In the genomic region with DNA sequence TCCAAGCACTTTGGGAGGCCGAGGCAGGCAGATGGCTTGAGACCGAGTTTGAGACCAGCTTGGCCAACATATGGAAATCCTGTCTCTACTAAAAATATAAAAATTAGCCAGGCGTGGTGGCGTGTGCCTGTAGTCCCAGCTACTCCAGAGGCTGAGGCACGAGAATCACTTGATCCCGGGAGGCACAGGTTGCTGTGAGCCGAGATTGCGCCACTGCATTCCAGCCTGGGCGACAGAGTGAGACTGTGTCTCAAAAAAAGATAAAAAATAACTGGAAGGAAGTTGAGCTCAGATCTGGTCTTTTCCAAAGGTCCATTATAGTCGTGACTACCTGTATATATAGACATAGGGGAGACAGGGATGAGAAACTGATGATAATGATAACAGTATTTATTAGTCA, we compare ENCODE assay signal across 11 cellular contexts. TPM values are rescaled to one million over a fixed set of nuclear protein-coding genes. Genes with fewer than 3 reads are reported as not detected.
DNase-seq lines count a peak whose midpoint lies in the region; ATAC-seq, FAIRE-seq and TF ChIP-seq lines count a peak whose summit lies in the region.
"Not testable (repeated sequence)": the region's sequence is repeated elsewhere in the genome, so short reads cannot be mapped to it uniquely, and the experiment has no call there.
"Had no signal": no experiment of that assay in that cellular context is flagged by ENCODE, and none has a peak within 500 bp of the region (broad histone marks: within the 10 kb centered on the region; RNA-seq: fewer than 3 reads in every experiment).

No MANE protein-coding gene starts in this region.

- H3K27ac ChIP-seq in A549 (peak overlapping the region in 1 of 2 experiments; percentile 43; a peak in 1 of 6 replicates), RWPE1 (peak overlapping the region; percentile 40), epithelial cell of prostate (peak overlapping the region; percentile 2), right atrium auricular region (peak overlapping the region in 1 of 2 donors; percentile 39), skeletal muscle tissue (ENCODE audit: low read depth, low read length) (peak overlapping the region; percentile 45)
- not testable (repeated sequence) for H3K27ac ChIP-seq in trophoblast cell (ENCODE audit: low read depth, low read length); upper lobe of right lung

- CTCF ChIA-PET in A549 (lab: Yijun Ruan, JAX): interaction anchor here (0.7 to 1.7 kb wide), 2 partner anchors 10 to 115 kb away, joined by 3 to 5 read pairs; no protein-coding TSS in a partner anchor
- CTCF ChIA-PET in RWPE1 (lab: Yijun Ruan, JAX): not testable (repeated sequence)

- H3K4me3 ChIP-seq in A549; right atrium auricular region; trophoblast cell (ENCODE audit: low read depth, low read length); upper lobe of right lung: not testable (repeated sequence)
- peak overlapping the region in 1 of 3 donors; percentile 35 for H3K4me3 ChIP-seq in skeletal muscle tissue (ENCODE audit: low read length in 3 of 3)

- not testable (repeated sequence) for H4K12ac ChIP-seq in trophoblast cell (ENCODE audit: low read depth, low read length)

- H3K9ac ChIP-seq in trophoblast cell (ENCODE audit: low read length); skeletal muscle tissue (ENCODE audit: low read depth in 1 of 3, low read length in 3 of 3): not testable (repeated sequence)

- intact Hi-C loops in upper lobe of right lung (cut with DNase I): not testable (repeated sequence)

- not testable (repeated sequence) for FAIRE-seq in A549 (lab: Jason Lieb, UNC)

- not testable (repeated sequence) for ATAC-seq in A549, upper lobe of right lung

- not testable (repeated sequence) for H2AK5ac ChIP-seq in trophoblast cell (ENCODE audit: low read length)

- not testable (repeated sequence) for H4K91ac ChIP-seq in trophoblast cell (ENCODE audit: low read depth, low read length)

- H2BK120ac ChIP-seq in trophoblast cell (ENCODE audit: insufficient read depth, low read length, poor library complexity): not testable (repeated sequence)

- H3K4ac ChIP-seq in trophoblast cell (ENCODE audit: low read depth, low read length): not testable (repeated sequence)

- TF ChIP-seq RAD21 in A549 (conservative IDR thresholded peaks at IDR 0.05 in 1 of 2, IDR thresholded peaks at IDR 0.05 in 1 of 2): not testable (repeated sequence)

- H3K36me3 ChIP-seq in right atrium auricular region: peaks cover 78% of the 10 kb centered on the region
- H3K36me3 ChIP-seq in trophoblast cell (ENCODE audit: control insufficient read depth in 1 of 2, insufficient read depth in 2 of 2, low read length in 2 of 2): peaks cover 74 to 84% of the 10 kb centered on the region in 2 experiments
- H3K36me3 ChIP-seq in skeletal muscle tissue (ENCODE audit: control insufficient read depth in 3 of 3, insufficient read depth in 3 of 3, low read length in 3 of 3): peaks cover 62 to 72% (median 71%) of the 10 kb centered on the region in 3 donors
- peaks cover 78% of the 10 kb centered on the region for H3K36me3 ChIP-seq in upper lobe of right lung

- not testable (repeated sequence) for H3K79me2 ChIP-seq in trophoblast cell (ENCODE audit: control insufficient read depth, insufficient read depth, low read length, poor library complexity)

- peak overlapping the region; percentile 8; the same call in 1 of the 3 replicates for H3K4me2 ChIP-seq in A549
- not testable (repeated sequence) for H3K4me2 ChIP-seq in trophoblast cell (ENCODE audit: low read length)

- not testable (repeated sequence) for TF ChIP-seq EP300 in A549 (IDR thresholded peaks at IDR 0.05)

- not testable (repeated sequence) for TF ChIP-seq POLR2A in A549 (IDR thresholded peaks at IDR 0.05; ENCODE audit: low read length)

- 78% methylated on average over 10 of the region's 10 CpGs for WGBS in A549 (ENCODE audit: missing lambda C conversion rate)
- WGBS in trophoblast cell (ENCODE audit: extremely low coverage, insufficient coverage, insufficient read length): no CpG with 5 or more reads among the region's 10 CpGs

- H3K9me3 ChIP-seq in A549; right atrium auricular region; trophoblast cell (ENCODE audit: insufficient read depth, low read depth, low read length); skeletal muscle tissue (ENCODE audit: control insufficient read depth in 3 of 3, low read length in 3 of 3); upper lobe of right lung: not testable (repeated sequence)

- TF ChIP-seq CTCF in A549 (IDR thresholded peaks at IDR 0.05); RWPE1 (conservative IDR thresholded peaks at IDR 0.05; ENCODE audit: low read depth); right atrium auricular region (IDR thresholded peaks at IDR 0.05); upper lobe of right lung (IDR thresholded peaks at IDR 0.05): not testable (repeated sequence)

- H3K27me3 ChIP-seq in right atrium auricular region; trophoblast cell (ENCODE audit: insufficient read depth, low read length); skeletal muscle tissue (ENCODE audit: control insufficient read depth in 3 of 3, insufficient read depth in 3 of 3, low read length in 3 of 3); upper lobe of right lung: not testable (repeated sequence)

- not testable (repeated sequence) for H3K14ac ChIP-seq in trophoblast cell (ENCODE audit: low read length)

- H3K4me1 ChIP-seq in A549 (peaks cover 42% of the 10 kb centered on the region), right atrium auricular region (peaks cover 0 to 44% of the 10 kb centered on the region in 2 donors), trophoblast cell (ENCODE audit: control insufficient read depth in 1 of 2, insufficient read depth in 2 of 2, low read length in 2 of 2) (peaks cover 15% of the 10 kb centered on the region in 2 experiments), skeletal muscle tissue (ENCODE audit: control insufficient read depth in 3 of 3, insufficient read depth in 3 of 3, low read length in 3 of 3) (peaks cover 33 to 48% (median 41%) of the 10 kb centered on the region in 3 donors), upper lobe of right lung (peaks cover 21% of the 10 kb centered on the region)

- H3K23ac ChIP-seq in trophoblast cell (ENCODE audit: low read length): not testable (repeated sequence)

- not testable (repeated sequence) for H3K18ac ChIP-seq in trophoblast cell (ENCODE audit: low read length)

- H2BK12ac ChIP-seq in trophoblast cell (ENCODE audit: low read length): not testable (repeated sequence)

- H4K8ac ChIP-seq in trophoblast cell (ENCODE audit: low read depth, low read length): not testable (repeated sequence)

- H2BK5ac ChIP-seq in trophoblast cell (ENCODE audit: low read depth, low read length, poor library complexity): not testable (repeated sequence)

- peaks cover 12% of the 10 kb centered on the region for H3K79me1 ChIP-seq in trophoblast cell (ENCODE audit: low read length)

- POLR2A ChIA-PET in A549 (lab: Yijun Ruan, JAX); RWPE1 (lab: Yijun Ruan, JAX; ENCODE audit: low non-redundant PET): not testable (repeated sequence)

- not testable (repeated sequence) for DNase-seq in A549 (ENCODE audit: low read depth in 1 of 2, low spot score in 1 of 2); RWPE1 (ENCODE audit: low spot score); epithelial cell of prostate (ENCODE audit: low read depth, low spot score)
- DNase-seq in right atrium auricular region (ENCODE audit: low spot score): peak; percentile 74
- peak; percentile 27 for DNase-seq in islet precursor cell
- peak; percentile 57 to 65 for DNase-seq in trophoblast cell
- DNase-seq in upper lobe of right lung: peak; percentile 73

- H2AFZ ChIP-seq in trophoblast cell (ENCODE audit: insufficient read depth, low read length, poor library complexity): not testable (repeated sequence)

RNA-seq across cellular contexts. Expression of gene TRIP10, which starts 9.1 kb away (rescaled TPM):
- polyA plus RNA-seq in A549 (2011; rRNA removed) (30.7 and 39.2 TPM in 2 replicates), A549 (2017; fragmentation: RNase III; extraction: RNeasy Plus Mini Kit Qiagen cat#74134 plus additional on column Dnase treatment) (52.8 to 61.0 TPM (median 60.9 TPM) in 3 replicates)
- 50.2 and 50.3 TPM in 2 replicates for polyA plus RNA-seq in A549 (2012; cell fraction: cytosol; rRNA removed)
- 84.6 and 89.9 TPM in 2 replicates for polyA plus RNA-seq in A549 (2012; cell fraction: nucleus; rRNA removed)
- 22.6 and 24.5 TPM in 2 replicates for polyA minus RNA-seq in A549 (2011; rRNA and poly(A)+ RNA removed)
- total RNA-seq in right atrium auricular region (10 to 100 TPM; 39.6 to 65.3 TPM), skeletal muscle tissue (32.9 TPM), upper lobe of right lung (88.1 TPM)
- 86.9 and 89.2 TPM in 2 replicates for polyA plus RNA-seq in trophoblast cell (2013)

RNA-seq across cellular contexts. Expression of gene GPR108, which starts 11.2 kb away (rescaled TPM):
- polyA plus RNA-seq in A549 (2011; rRNA removed): 50.2 and 69.4 TPM in 2 replicates
- 41.9 and 44.2 TPM in 2 replicates for polyA plus RNA-seq in A549 (2012; cell fraction: cytosol; rRNA removed)
- polyA plus RNA-seq in A549 (2012; cell fraction: nucleus; rRNA removed): 87.5 and 87.8 TPM in 2 replicates
- polyA plus RNA-seq in A549 (2017; fragmentation: RNase III; extraction: RNeasy Plus Mini Kit Qiagen cat#74134 plus additional on column Dnase treatment): 35.4 to 42.1 TPM (median 36.4 TPM) in 3 replicates
- 66.1 and 88.8 TPM in 2 replicates for polyA minus RNA-seq in A549 (2011; rRNA and poly(A)+ RNA removed)
- total RNA-seq in right atrium auricular region: 10 to 100 TPM; 40.3 to 41.3 TPM
- polyA plus RNA-seq in trophoblast cell (2013): 45.3 and 47.5 TPM in 2 replicates
- total RNA-seq in skeletal muscle tissue: 14.6 TPM
- total RNA-seq in upper lobe of right lung: 81.2 TPM

RNA-seq across cellular contexts. Expression of gene SH2D3A, which starts 18.7 kb away (rescaled TPM):
- polyA plus RNA-seq in A549 (2011; rRNA removed) (6.5 and 6.7 TPM in 2 replicates), A549 (2017; fragmentation: RNase III; extraction: RNeasy Plus Mini Kit Qiagen cat#74134 plus additional on column Dnase treatment) (9.3 to 11.4 TPM (median 10.0 TPM) in 3 replicates)
- 12.1 and 15.6 TPM in 2 replicates for polyA plus RNA-seq in A549 (2012; cell fraction: cytosol; rRNA removed)
- 31.6 and 41.7 TPM in 2 replicates for polyA plus RNA-seq in A549 (2012; cell fraction: nucleus; rRNA removed)
- 7.8 and 8.7 TPM in 2 replicates for polyA minus RNA-seq in A549 (2011; rRNA and poly(A)+ RNA removed)
- total RNA-seq in right atrium auricular region (not detected), skeletal muscle tissue (not detected), upper lobe of right lung (26.0 TPM)
- 25.0 and 26.7 TPM in 2 replicates for polyA plus RNA-seq in trophoblast cell (2013)
- total RNA-seq: GM23248 had no signal
- polyA plus RNA-seq: CD14-positive monocyte, GM23248 had no signal

RNA-seq across cellular contexts. Expression of gene VAV1, which starts 24.0 kb away (rescaled TPM):
- polyA plus RNA-seq in A549 (2011; rRNA removed): 5.6 and 6.7 TPM in 2 replicates
- polyA plus RNA-seq in A549 (2012; cell fraction: cytosol; rRNA removed): 4.7 and 5.4 TPM in 2 replicates
- 4.2 and 5.6 TPM in 2 replicates for polyA plus RNA-seq in A549 (2012; cell fraction: nucleus; rRNA removed)
- 7.5 to 9.5 TPM (median 8.5 TPM) in 3 replicates for polyA plus RNA-seq in A549 (2017; fragmentation: RNase III; extraction: RNeasy Plus Mini Kit Qiagen cat#74134 plus additional on column Dnase treatment)
- polyA minus RNA-seq in A549 (2011; rRNA and poly(A)+ RNA removed): 9.2 and 10.9 TPM in 2 replicates
- 1 to 10 TPM in 1 of 2 donors, under 1 TPM in 1; 0.52 to 1.4 TPM for total RNA-seq in right atrium auricular region
- polyA plus RNA-seq in trophoblast cell (2013): 0.12 and 0.24 TPM in 2 replicates
- total RNA-seq in skeletal muscle tissue: 4.7 TPM
- total RNA-seq in upper lobe of right lung: 31.6 TPM
- total RNA-seq: GM23248 had no signal
- polyA plus RNA-seq: GM23248 had no signal

RNA-seq across cellular contexts. Expression of gene C3, which starts 28.1 kb away (rescaled TPM):
- polyA plus RNA-seq in A549 (2011; rRNA removed): 45.4 and 93.9 TPM in 2 replicates
- 12.9 and 13.5 TPM in 2 replicates for polyA plus RNA-seq in A549 (2012; cell fraction: cytosol; rRNA removed)
- 38.8 and 39.7 TPM in 2 replicates for polyA plus RNA-seq in A549 (2012; cell fraction: nucleus; rRNA removed)
- polyA plus RNA-seq in A549 (2017; fragmentation: RNase III; extraction: RNeasy Plus Mini Kit Qiagen cat#74134 plus additional on column Dnase treatment): 70.9 to 87.8 TPM (median 81.1 TPM) in 3 replicates
- 132 and 172 TPM in 2 replicates for polyA minus RNA-seq in A549 (2011; rRNA and poly(A)+ RNA removed)
- 1,000 to 10,000 TPM in 1 of 2 donors, 100 to 1,000 TPM in 1; 419 to 1,709 TPM for total RNA-seq in right atrium auricular region
- 4.5 and 5.1 TPM in 2 replicates for polyA plus RNA-seq in trophoblast cell (2013)
- total RNA-seq in skeletal muscle tissue: 71.5 TPM
- total RNA-seq in upper lobe of right lung: 1,129 TPM
- polyA plus RNA-seq: CD8-positive, alpha-beta memory T cell had no signal

Comparison
In these comparisons a context has a peak if more than half of its experiments do, and no peak if none do; other contexts are left out.
1. RNA of gene SH2D3A, which starts 18.7 kb away (total RNA-seq): 26.0 TPM in upper lobe of right lung (single experiment); not detected in right atrium auricular region and not detected in skeletal muscle tissue (single experiment); every median in the first group is over 10 times any median in the second.